In the genomic region with DNA sequence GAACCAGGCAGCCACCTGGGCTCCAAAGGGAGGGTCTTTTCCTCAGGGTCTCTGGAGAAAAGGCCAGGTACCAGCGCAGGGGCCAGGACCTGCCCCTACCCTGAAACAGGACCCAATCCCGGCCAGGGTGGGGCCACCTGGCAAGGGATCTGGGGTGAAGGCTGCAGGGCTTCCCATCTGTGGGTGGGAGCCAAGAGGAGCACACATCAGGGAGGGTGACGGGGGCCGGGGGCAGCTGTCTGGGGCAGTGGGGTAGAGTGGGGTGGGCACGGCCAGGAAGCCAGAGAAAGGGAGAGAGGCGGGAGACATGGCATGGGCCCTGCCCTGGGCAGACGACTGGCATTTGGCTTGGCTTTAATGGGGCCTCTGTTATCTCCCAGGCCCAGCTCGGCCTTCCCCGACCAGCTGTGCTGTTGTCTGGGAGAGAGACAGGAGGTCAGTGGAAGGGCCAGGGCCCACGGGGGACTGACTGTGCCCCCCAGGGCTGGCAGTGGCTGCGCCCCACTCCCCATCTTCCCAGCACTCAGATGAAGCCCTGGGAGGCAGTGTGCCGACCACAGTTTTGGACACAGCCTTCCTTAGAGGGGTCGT, we compare ENCODE assay signal across 20 cellular contexts. TPM values are rescaled to one million over a fixed set of nuclear protein-coding genes. Genes with fewer than 3 reads are reported as not detected.
DNase-seq lines count a peak whose midpoint lies in the region; ATAC-seq and TF ChIP-seq lines count a peak whose summit lies in the region.
"Had no signal": no experiment of that assay in that cellular context is flagged by ENCODE, and none has a peak within 500 bp of the region (broad histone marks: within the 10 kb centered on the region; RNA-seq: fewer than 3 reads in every experiment).

No MANE protein-coding gene starts in this region.

- no peaks in the 10 kb centered on the region for H3K4me1 Mint-ChIP-seq in HFFc6 (ENCODE audit: low read depth)
- H3K4me1 Mint-ChIP-seq: activated CD4-positive, alpha-beta memory T cell treated with anti-CD3 and anti-CD28 coated beads, Interleukin-2, amount 10 ng/mL, durations not matched to agents 7 days and 5 days; activated naive CD8-positive, alpha-beta T cell treated with anti-CD3 and anti-CD28 coated beads, Interleukin-2, amount 10 ng/mL, durations not matched to agents 7 days and 5 days; memory B cell had no signal

- H3K9me2 ChIP-seq in SK-N-SH: no peaks in the 10 kb centered on the region

- H3K79me2 ChIP-seq in SK-N-SH (ENCODE audit: insufficient read depth): no peaks in the 10 kb centered on the region

- H3K4me2 ChIP-seq in SK-N-SH: no peak overlapping the region

- peaks cover 17% of the 10 kb centered on the region for H3K27me3 Mint-ChIP-seq in HFFc6 (ENCODE audit: insufficient read depth)
- H3K27me3 Mint-ChIP-seq: activated CD4-positive, alpha-beta memory T cell treated with anti-CD3 and anti-CD28 coated beads, Interleukin-2, amount 10 ng/mL, durations not matched to agents 7 days and 5 days had no signal

- H2AFZ ChIP-seq in SK-N-SH (ENCODE audit: low read depth): no peak overlapping the region

- H3K4me3 Mint-ChIP-seq in HFFc6: no peak overlapping the region
- H3K4me3 Mint-ChIP-seq: activated CD4-positive, alpha-beta memory T cell treated with anti-CD3 and anti-CD28 coated beads, Interleukin-2, amount 10 ng/mL, durations not matched to agents 7 days and 5 days; activated naive CD8-positive, alpha-beta T cell treated with anti-CD3 and anti-CD28 coated beads, Interleukin-2, amount 10 ng/mL, durations not matched to agents 7 days and 5 days; activated T-helper 1 cell treated with anti-CD3 and anti-CD28 coated beads, Interleukin-12 subunit alpha, Interleukin-12 subunit beta, Interleukin-2, Interleukin-4 antibody, amounts not matched to agents 30 ng/mL and 10 ng/mL and 1 ng/mL, durations not matched to agents 14 hours and 24 hours and 36 hours; memory B cell; T-helper 17 cell had no signal

- TF ChIP-seq EP300 in SK-N-SH (IDR thresholded peaks at IDR 0.05; ENCODE audit: borderline replicate concordance in 1 of 2, low read depth in 1 of 2, low read length in 1 of 2): no peak

- TF ChIP-seq CTCF in SK-N-SH (IDR thresholded peaks at IDR 0.05): no peak
- peak in 4 of 56 donors; percentile 5 to 23 (median 14) for TF ChIP-seq CTCF in dorsolateral prefrontal cortex (IDR thresholded peaks at IDR 0.05 in 54 of 56, conservative IDR thresholded peaks at IDR 0.05 in 2 of 56; ENCODE audit: low read depth in 1 of 56, partially characterized antibody in 56 of 56)
- TF ChIP-seq CTCF in HFFc6 (IDR thresholded peaks at IDR 0.05): no peak

- no peaks in the 10 kb centered on the region for H3K36me3 Mint-ChIP-seq in HFFc6 (ENCODE audit: low read depth)
- H3K36me3 Mint-ChIP-seq: activated naive CD8-positive, alpha-beta T cell treated with anti-CD3 and anti-CD28 coated beads, Interleukin-2, amount 10 ng/mL, durations not matched to agents 7 days and 5 days; memory B cell had no signal

- no peaks in the 10 kb centered on the region for H4K20me1 ChIP-seq in SK-N-SH (ENCODE audit: insufficient read depth)

- no peak overlapping the region for H3K27ac Mint-ChIP-seq in HFFc6
- H3K27ac Mint-ChIP-seq: activated CD4-positive, alpha-beta memory T cell treated with anti-CD3 and anti-CD28 coated beads, Interleukin-2, amount 10 ng/mL, durations not matched to agents 7 days and 5 days; activated naive CD8-positive, alpha-beta T cell treated with anti-CD3 and anti-CD28 coated beads, Interleukin-2, amount 10 ng/mL, durations not matched to agents 7 days and 5 days; activated T-helper 1 cell treated with anti-CD3 and anti-CD28 coated beads, Interleukin-12 subunit alpha, Interleukin-12 subunit beta, Interleukin-2, Interleukin-4 antibody, amounts not matched to agents 30 ng/mL and 10 ng/mL and 1 ng/mL, durations not matched to agents 14 hours and 24 hours and 36 hours; memory B cell had no signal

- H3K9me3 Mint-ChIP-seq in HFFc6: no peaks in the 10 kb centered on the region; the same call in 1 of the 2 replicates
- H3K9me3 Mint-ChIP-seq: activated CD4-positive, alpha-beta memory T cell treated with anti-CD3 and anti-CD28 coated beads, Interleukin-2, amount 10 ng/mL, durations not matched to agents 7 days and 5 days; activated naive CD8-positive, alpha-beta T cell treated with anti-CD3 and anti-CD28 coated beads, Interleukin-2, amount 10 ng/mL, durations not matched to agents 7 days and 5 days; activated T-helper 1 cell treated with anti-CD3 and anti-CD28 coated beads, Interleukin-12 subunit alpha, Interleukin-12 subunit beta, Interleukin-2, Interleukin-4 antibody, amounts not matched to agents 30 ng/mL and 10 ng/mL and 1 ng/mL, durations not matched to agents 14 hours and 24 hours and 36 hours; memory B cell had no signal

- H3K27ac ChIP-seq in SK-N-SH (ENCODE audit: low read depth in 2 of 2, low read length in 1 of 2) (no peak overlapping the region), dorsolateral prefrontal cortex (peak overlapping the region in 54 of 59 donors; percentile 12 to 92 (median 72))
- H3K27ac ChIP-seq: 22Rv1, WERI-Rb-1 had no signal

- no peak for TF ChIP-seq RAD21 in SK-N-SH (IDR thresholded peaks at IDR 0.05; ENCODE audit: low read length)

- DNase-seq in SK-N-SH: peak; percentile 27
- DNase-seq in dorsolateral prefrontal cortex: peak in 7 of 10 donors; percentile 61 to 75 (median 69)
- peak; percentile 63 for DNase-seq in midbrain (lab: John Stamatoyannopoulos, UW)
- DNase-seq in superior temporal gyrus (ENCODE audit: extremely low spot score): peak; percentile 80
- DNase-seq in NCI-H2029 treated with DMSO at 0.1 percent for 48 hours (lab: John Stamatoyannopoulos, UW): no peak
- no peak for DNase-seq in HFFc6
- DNase-seq: activated CD4-positive, alpha-beta memory T cell treated with anti-CD3 and anti-CD28 coated beads, Interleukin-2, amount 10 ng/mL, durations not matched to agents 7 days and 5 days; activated naive CD8-positive, alpha-beta T cell treated with anti-CD3 and anti-CD28 coated beads, Interleukin-2, amount 10 ng/mL, durations not matched to agents 7 days and 5 days; GF-D8; NCI-H1105; NCI-H526 treated with DMSO at 0.1 percent for 48 hours; SIG-M5; T-helper 17 cell; WERI-Rb-1 had no signal

- H3K27me3 ChIP-seq in SK-N-SH (ENCODE audit: insufficient read depth) (peaks cover 9% of the 10 kb centered on the region; the same call in 1 of the 2 replicates), dorsolateral prefrontal cortex (no peaks in the 10 kb centered on the region)

- no peaks in the 10 kb centered on the region for H3F3A ChIP-seq in SK-N-SH (replicated peaks; ENCODE audit: insufficient read depth)

- H3K9me3 ChIP-seq in SK-N-SH: no peaks in the 10 kb centered on the region

- no peak overlapping the region for H3K9ac ChIP-seq in SK-N-SH

- ATAC-seq in SK-N-SH treated with all-trans-retinoic acid at 6 μM for 48 hours (no peak), HG02870 (IDR thresholded peaks at IDR 0.05; ENCODE audit: unreplicated experiment) (no peak)
- ATAC-seq: esophagus mucosa, T-helper 17 cell had no signal

- WGBS in SK-N-SH (ENCODE audit: low lambda C conversion rate): 44% methylated on average over 8 of the region's 13 CpGs

- CTCF ChIA-PET in SK-N-SH (lab: Yijun Ruan, JAX): interaction anchor here (2.1 to 5.4 kb wide), 6 partner anchors 10 to 200 kb away, joined by 4 to 69 read pairs (median 23); partner anchors contain the start of gene RASGEF1C

- POLR2A ChIA-PET in SK-N-SH (lab: Yijun Ruan, JAX): no interaction called here

- intact Hi-C loops in dorsolateral prefrontal cortex (cut with DNase I): loop anchor here (5.0 to 10.0 kb wide), 6 partner anchors 34 to 344 kb away; partner anchors contain the start of genes MAPK9 (in 1 of the 2) and RASGEF1C (in 1 of the 2)

- no peaks in the 10 kb centered on the region for H3K36me3 ChIP-seq in SK-N-SH (replicated peaks in 1 of 2; ENCODE audit: control insufficient read depth in 1 of 2, insufficient read depth in 2 of 2, low read length in 1 of 2)
- H3K36me3 ChIP-seq: WERI-Rb-1 had no signal

- no peak overlapping the region for H3K4me3 ChIP-seq in SK-N-SH (ENCODE audit: low read depth in 2 of 2, low read length in 1 of 2)
- H3K4me3 ChIP-seq in dorsolateral prefrontal cortex: no peak overlapping the region

- H3K4me1 ChIP-seq in SK-N-SH (ENCODE audit: control insufficient read depth in 1 of 2, insufficient read depth in 2 of 2, low read depth in 1 of 2, low read length in 1 of 2): peaks cover 0 to 6% of the 10 kb centered on the region in 2 experiments; a peak in 1 of 4 replicates

TF ChIP-seq in SK-N-SH, 30 proteins besides CTCF, POLR2A, EP300 and RAD21 (continues in another document):
- TF ChIP-seq USF1 (IDR thresholded peaks at IDR 0.05; ENCODE audit: borderline replicate concordance, low read depth): no peak
- TF ChIP-seq MEF2A (IDR thresholded peaks at IDR 0.05; ENCODE audit: borderline replicate concordance, low read depth): no peak
- TF ChIP-seq TCF12 (IDR thresholded peaks at IDR 0.05): no peak
- no peak for TF ChIP-seq TAF1 (IDR thresholded peaks at IDR 0.05; ENCODE audit: borderline replicate concordance, low read depth, low read length)

RNA-seq across cellular contexts. Expression of gene RNF130, which starts 57.2 kb away (rescaled TPM):
- polyA plus RNA-seq in SK-N-SH (2012; rRNA removed): 41.4 and 49.6 TPM in 2 replicates
- 51.8 and 53.1 TPM in 2 replicates for polyA plus RNA-seq in SK-N-SH (2012; cell fraction: cytosol; rRNA removed)
- polyA plus RNA-seq in SK-N-SH (2012; cell fraction: nucleus; rRNA removed): 19.0 and 27.1 TPM in 2 replicates
- 100 to 1,000 TPM in 119 of 120 experiments, 10 to 100 TPM in 1; 95.0 to 273 (median 136) TPM for total RNA-seq in dorsolateral prefrontal cortex
- total RNA-seq in HFFc6 (2021; fragmentation: NEBNext Ultra II Directional; extraction: Animal tissue kit (Norgen Biotek cat#: 25700)): 1 to 10 TPM in 2 of 6 experiments, under 1 TPM in 4; 0.37 to 7.5 (median 0.93) TPM

Comparison
In these comparisons a context has a peak if more than half of its experiments do, and no peak if none do; other contexts are left out.
1. DNase-seq: peak in SK-N-SH (single experiment), dorsolateral prefrontal cortex (7 of 10), midbrain (single experiment) and superior temporal gyrus (single experiment); none in NCI-H2029 treated with DMSO at 0.1 percent for 48 hours (single experiment) and HFFc6 (single experiment).
2. H3K27ac ChIP-seq: peak in dorsolateral prefrontal cortex (54 of 59); none in SK-N-SH (0 of 2).
3. RNA of gene RNF130, which starts 57.2 kb away (total RNA-seq): 95.0 to 273 TPM in dorsolateral prefrontal cortex; 0.37 to 7.5 TPM in HFFc6; every median in the first group is over 10 times any median in the second.